8 cellular contexts compared by ENCODE assay signal in the genomic region with DNA sequence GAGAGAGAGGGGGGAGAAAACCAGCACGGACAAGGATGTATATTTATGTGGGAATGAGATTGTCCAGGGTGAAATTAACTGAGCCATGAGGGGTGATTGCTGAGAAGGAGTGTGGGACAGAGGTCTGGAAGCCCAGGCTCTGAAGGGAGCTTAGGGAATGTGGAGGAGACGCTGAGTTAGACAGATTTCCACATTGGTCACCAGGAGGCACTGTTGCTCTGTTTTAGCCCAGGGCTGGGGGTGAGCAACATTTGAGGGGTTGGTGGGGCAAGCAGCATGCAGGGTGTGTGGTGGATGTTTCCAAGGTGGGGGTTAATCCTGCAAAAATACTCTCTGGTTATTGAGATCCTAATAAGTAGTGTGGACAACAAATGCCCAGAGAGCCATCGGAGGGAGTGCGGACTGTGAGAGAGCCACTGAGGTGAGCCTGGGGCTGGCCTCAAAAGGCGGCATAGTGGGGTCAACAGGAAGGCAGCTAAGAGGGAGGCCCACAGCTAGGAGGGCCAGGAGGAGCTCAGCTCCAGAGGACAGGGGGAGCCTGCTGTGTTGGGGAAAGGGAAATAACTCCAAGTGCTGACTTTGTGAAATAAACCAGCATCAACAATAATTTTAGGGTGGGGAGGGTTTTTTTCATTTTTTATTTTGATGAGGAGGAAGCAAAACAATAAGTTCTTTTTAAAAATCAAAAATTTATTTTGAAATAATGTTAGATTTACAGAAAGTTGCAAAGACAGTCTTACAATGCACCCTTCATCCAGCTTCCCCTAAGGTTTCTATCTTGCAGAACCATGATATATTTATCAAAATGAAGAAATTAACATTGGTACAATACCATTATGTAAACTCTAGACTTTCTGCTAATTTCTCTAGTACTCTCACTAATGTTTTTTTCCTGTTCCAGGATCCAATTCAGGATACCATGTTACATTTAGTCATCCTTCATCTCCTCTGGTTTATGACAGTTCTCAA.
DNase-seq lines count a peak whose midpoint lies in the region; ATAC-seq and TF ChIP-seq lines count a peak whose summit lies in the region.

No MANE protein-coding gene starts in this region.

- H3K36me3 Mint-ChIP-seq in CD4-positive, alpha-beta T cell (ENCODE audit: low read depth) = no peaks in the 10 kb centered on the region

- H3K9me3 Mint-ChIP-seq in CD4-positive, alpha-beta T cell = no peaks in the 10 kb centered on the region

- intact Hi-C loops in left colon (cut with DNase I, micrococcal nuclease) = no loop called here
- intact Hi-C loops in CD4-positive, alpha-beta T cell (cut with DNase I, micrococcal nuclease) = no loop called here

- no peaks in the 10 kb centered on the region for H3K27me3 ChIP-seq in CD4-positive, alpha-beta T cell (ENCODE audit: control insufficient read depth, insufficient read depth, low read length)

- H3K9me3 ChIP-seq in HEK293 (ENCODE audit: control insufficient read depth, insufficient read depth, low read depth, low read length) = no peaks in the 10 kb centered on the region
- H3K9me3 ChIP-seq in CD4-positive, alpha-beta T cell (ENCODE audit: control insufficient read depth, low read length) = no peaks in the 10 kb centered on the region

- H3K4me3 ChIP-seq in HEK293 (ENCODE audit: low read depth, low read length) (no peak overlapping the region), WI38 (ENCODE audit: low read depth, low read length) (no peak overlapping the region)

- no peaks in the 10 kb centered on the region for H3K36me3 ChIP-seq in HEK293 (ENCODE audit: control insufficient read depth in 2 of 2, insufficient read depth in 1 of 2, low read length in 2 of 2)

- DNase-seq in COLO668 (lab: John Stamatoyannopoulos, UW; ENCODE audit: unreplicated experiment) (peak; percentile 23), left colon (no peak), mesenteric fat pad (ENCODE audit: low spot score) (no peak), NCI-H2196 (lab: John Stamatoyannopoulos, UW; ENCODE audit: unreplicated experiment) (no peak)
- DNase-seq in CD4-positive, alpha-beta T cell = no peak

- ATAC-seq in left colon (peak; percentile 47), HG02588 (IDR thresholded peaks at IDR 0.05; ENCODE audit: unreplicated experiment) (no peak)
- no peak for ATAC-seq in CD4-positive, alpha-beta T cell (ENCODE audit: poor library complexity)

- H3K4me3 Mint-ChIP-seq in CD4-positive, alpha-beta T cell = no peak overlapping the region

- no peaks in the 10 kb centered on the region for H3K4me1 ChIP-seq in HEK293 (ENCODE audit: control insufficient read depth, insufficient read depth, low read length)

- CTCF ChIA-PET in HEK293 (lab: Yijun Ruan, JAX) = interaction anchor here (0.6 to 2.8 kb wide), 12 partner anchors 9 to 637 kb away, joined by 3 to 11 read pairs (median 3); no protein-coding TSS in a partner anchor
- CTCF ChIA-PET in CD4-positive, alpha-beta T cell (lab: Charles Lee) = no interaction called here

- H3K27ac ChIP-seq in HEK293 (ENCODE audit: extremely low read depth, low read depth, low read length) = no peak overlapping the region
- no peak overlapping the region for H3K27ac ChIP-seq in CD4-positive, alpha-beta T cell (ENCODE audit: low read depth, low read length)

- no peak overlapping the region for H3K27ac Mint-ChIP-seq in CD4-positive, alpha-beta T cell

- POLR2A ChIA-PET in HEK293 (lab: Yijun Ruan, JAX) = no interaction called here
- POLR2A ChIA-PET in CD4-positive, alpha-beta T cell (lab: Charles Lee) = no interaction called here

- TF ChIP-seq CTCF in HEK293 (tag by site-specific recombination; IDR thresholded peaks at IDR 0.05) (no peak; the same call in 1 of the 2 replicates), WI38 (IDR thresholded peaks at IDR 0.05; ENCODE audit: low read depth, low read length) (peak; percentile 46; the same call in 1 of the 2 replicates)
- no peak for TF ChIP-seq CTCF in CD4-positive, alpha-beta T cell (IDR thresholded peaks at IDR 0.05)

- H3K4me1 Mint-ChIP-seq in CD4-positive, alpha-beta T cell (ENCODE audit: low read depth) = no peaks in the 10 kb centered on the region

- H3K27me3 Mint-ChIP-seq in CD4-positive, alpha-beta T cell = peaks cover 11% of the 10 kb centered on the region

TF ChIP-seq in HEK293, 187 proteins besides CTCF, POLR2A, EP300 and RAD21:
- TF ChIP-seq ZNF529 (tag by site-specific recombination; IDR thresholded peaks at IDR 0.05; ENCODE audit: insufficient replicate concordance) = peak; percentile 98
- TF ChIP-seq ZBTB20 (tag by site-specific recombination; IDR thresholded peaks at IDR 0.05) = no peak
- no peak for TF ChIP-seq SCRT2 (tag by site-specific recombination; IDR thresholded peaks at IDR 0.05)
- TF ChIP-seq, protein P1, sequence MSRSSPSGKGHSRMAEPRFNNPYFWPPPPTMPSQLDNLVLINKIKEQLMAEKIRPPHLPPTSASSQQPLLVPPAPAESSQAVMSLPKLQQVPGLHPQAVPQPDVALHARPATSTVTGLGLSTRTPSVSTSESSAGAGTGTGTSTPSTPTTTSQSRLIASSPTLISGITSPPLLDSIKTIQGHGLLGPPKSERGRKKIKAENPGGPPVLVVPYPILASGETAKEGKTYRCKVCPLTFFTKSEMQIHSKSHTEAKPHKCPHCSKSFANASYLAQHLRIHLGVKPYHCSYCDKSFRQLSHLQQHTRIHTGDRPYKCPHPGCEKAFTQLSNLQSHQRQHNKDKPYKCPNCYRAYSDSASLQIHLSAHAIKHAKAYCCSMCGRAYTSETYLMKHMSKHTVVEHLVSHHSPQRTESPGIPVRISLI (tag by site-specific recombination; IDR thresholded peaks at IDR 0.05) = no peak
- TF ChIP-seq ZNF785 (tag by site-specific recombination; IDR thresholded peaks at IDR 0.05) = no peak
- TF ChIP-seq ZNF654 (tag by site-specific recombination; IDR thresholded peaks at IDR 0.05; ENCODE audit: low read depth) = peak; percentile 33
- no peak for TF ChIP-seq ZNF391 (tag by site-specific recombination; IDR thresholded peaks at IDR 0.05; ENCODE audit: borderline replicate concordance, low read depth)
- TF ChIP-seq ZNF202 (tag by site-specific recombination; IDR thresholded peaks at IDR 0.05; ENCODE audit: borderline replicate concordance) = no peak
- no peak for TF ChIP-seq ZNF658 (tag by site-specific recombination; IDR thresholded peaks at IDR 0.05)
